ENCODE assay signal across 9 cellular contexts in genomic region chr18:75213610-75214009, GRCh38. TPM values are rescaled to one million over a fixed set of nuclear protein-coding genes. Genes with fewer than 3 reads are reported as not detected.
DNase-seq lines count a peak whose midpoint lies in the region; TF ChIP-seq lines count a peak whose summit lies in the region.
"Had no signal": no experiment of that assay in that cellular context is flagged by ENCODE, and none has a peak within 500 bp of the region (broad histone marks: within the 10 kb centered on the region; RNA-seq: fewer than 3 reads in every experiment).

No MANE protein-coding gene starts in this region.

- H3K27me3 ChIP-seq in sigmoid colon: no peaks in the 10 kb centered on the region
- H3K27me3 ChIP-seq in SJCRH30: no peaks in the 10 kb centered on the region

- TF ChIP-seq CTCF in chondrocyte (IDR thresholded peaks at IDR 0.05) (no peak), sigmoid colon (IDR thresholded peaks at IDR 0.05) (no peak)

- 13 to 60% methylated on average over 3 of the region's 3 CpGs for WGBS in sigmoid colon, 2 donors

- peak overlapping the region; percentile 36 for H3K27ac Mint-ChIP-seq in chondrocyte (ENCODE audit: unreplicated experiment)

- peaks cover 2% of the 10 kb centered on the region for H3K36me3 Mint-ChIP-seq in chondrocyte (ENCODE audit: low read depth)

- H3K4me3 ChIP-seq in sigmoid colon (peak overlapping the region in 3 of 4 donors; percentile 72 to 100 (median 96)), SJCRH30 (no peak overlapping the region)

- no peaks in the 10 kb centered on the region for H3K9me3 Mint-ChIP-seq in chondrocyte (ENCODE audit: low read depth)

- H3K36me3 ChIP-seq in sigmoid colon (no peaks in the 10 kb centered on the region), SJCRH30 (no peaks in the 10 kb centered on the region)

- H3K27ac ChIP-seq in sigmoid colon (peak overlapping the region; percentile 86 to 96 (median 92)), SJCRH30 (no peak overlapping the region)

- H3K4me3 Mint-ChIP-seq in chondrocyte (ENCODE audit: unreplicated experiment): peak overlapping the region; percentile 12

- TF ChIP-seq POLR2A in sigmoid colon (IDR thresholded peaks at IDR 0.05): no peak

- intact Hi-C loops in sigmoid colon (cut with DNase I): loop anchor here (5.0 kb wide), 3 partner anchors 34 to 1139 kb away; no protein-coding TSS in a partner anchor

- H3K27me3 Mint-ChIP-seq in chondrocyte (ENCODE audit: low read depth): no peaks in the 10 kb centered on the region

- TF ChIP-seq EP300 in sigmoid colon (IDR thresholded peaks at IDR 0.05): no peak

- DNase-seq in EL (peak; percentile 66), NCI-H1694 (lab: John Stamatoyannopoulos, UW) (peak; percentile 22), chondrocyte (ENCODE audit: low spot score) (no peak), sigmoid colon (no peak), T-helper 2 cell (no peak), epidermal melanocyte (ENCODE audit: insufficient read length, low spot score) (no peak), SJCRH30 (no peak)
- DNase-seq: anterior cingulate cortex, left ventricle myocardium superior had no signal

- peaks cover 35% of the 10 kb centered on the region for H3K4me1 Mint-ChIP-seq in chondrocyte (ENCODE audit: low read depth)

- H3K9me3 ChIP-seq in sigmoid colon: no peaks in the 10 kb centered on the region
- H3K9me3 ChIP-seq in SJCRH30 (replicated peaks): no peaks in the 10 kb centered on the region

- H3K4me1 ChIP-seq in sigmoid colon (peaks cover 0 to 74% (median 54%) of the 10 kb centered on the region in 4 donors), SJCRH30 (no peaks in the 10 kb centered on the region)

RNA-seq across cellular contexts. Expression of gene TSHZ1, which starts 3.0 kb away (rescaled TPM):
- total RNA-seq in chondrocyte (7.8 to 10.6 TPM (median 8.0 TPM) in 3 replicates), sigmoid colon (10 to 100 TPM; 23.0 to 29.4 (median 27.9) TPM)
- 1 to 10 TPM; 7.8 to 9.8 (median 8.8) TPM for polyA plus RNA-seq in sigmoid colon
- total RNA-seq in SJCRH30 (2014; rRNA removed; shearing (Covaris generic)): 5.5 and 5.7 TPM in 2 replicates

RNA-seq across cellular contexts. Expression of gene PTGR3, which starts 4.7 kb away (rescaled TPM):
- total RNA-seq in chondrocyte: 8.9 to 10.4 TPM (median 10.3 TPM) in 3 replicates
- total RNA-seq in sigmoid colon: 10 to 100 TPM; 24.3 to 33.8 (median 25.4) TPM
- 10 to 100 TPM; 22.7 to 31.8 (median 29.4) TPM for polyA plus RNA-seq in sigmoid colon
- 8.7 and 12.2 TPM in 2 replicates for total RNA-seq in SJCRH30 (2014; rRNA removed; shearing (Covaris generic))

Comparison
In these comparisons a context has a peak if more than half of its experiments do, and no peak if none do; other contexts are left out.
1. DNase-seq: peak in EL (single experiment) and NCI-H1694 (single experiment); none in chondrocyte (single experiment), sigmoid colon (single experiment), T-helper 2 cell (0 of 5), epidermal melanocyte (single experiment) and SJCRH30 (0 of 2).